In the genomic region with DNA sequence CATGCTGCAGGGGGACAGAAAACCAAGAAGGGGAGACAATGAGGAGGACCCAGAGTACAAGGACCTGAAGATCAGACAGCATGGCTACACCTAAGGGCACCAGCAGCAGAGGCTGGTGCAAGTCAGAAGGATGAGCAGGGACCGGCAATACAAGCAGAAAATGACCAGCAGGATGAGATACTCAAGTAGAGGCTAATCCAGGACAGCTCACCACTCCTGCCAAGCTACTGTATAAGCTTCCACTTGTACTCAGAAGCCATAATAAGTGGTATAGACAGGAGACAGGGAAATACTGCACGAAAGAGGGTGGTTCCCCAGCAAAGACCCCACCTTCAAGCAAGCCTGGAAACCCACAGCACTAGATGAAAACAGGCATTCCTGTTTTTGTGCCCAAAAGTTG, we compare ENCODE assay signal across 22 cellular contexts.
"Had no signal": no experiment of that assay in that cellular context is flagged by ENCODE, and none has a peak within 500 bp of the region (broad histone marks: within the 10 kb centered on the region; RNA-seq: fewer than 3 reads in every experiment).

No MANE protein-coding gene starts in this region.

- H3K36me3 ChIP-seq: esophagus muscularis mucosa, left ventricle myocardium inferior, lower lobe of right lung, prostate gland, right lobe of liver, stomach, thoracic aorta had no signal

- DNase-seq: effector memory CD8-positive, alpha-beta T cell; kidney; left cardiac atrium; left ventricle myocardium inferior; lower lobe of right lung; midbrain; retina; right lobe of liver; stimulated activated CD4-positive, alpha-beta T cell treated with anti-CD3 and anti-CD28 coated beads, Interleukin-4, amount 100 ng/mL, for 1 hour; stimulated activated CD8-positive, alpha-beta memory T cell treated with anti-CD3 and anti-CD28 coated beads, Interleukin-4, amount 100 ng/mL, for 48 hours; stomach; substantia nigra; trophoblast cell had no signal

- H2AFZ ChIP-seq: parathyroid adenoma had no signal

- H3K27ac ChIP-seq: epithelial cell of prostate, esophagus muscularis mucosa, left ventricle myocardium inferior, lower lobe of right lung, parathyroid adenoma, prostate gland, right lobe of liver, stomach, thoracic aorta had no signal

- H3K27me3 Mint-ChIP-seq: dendritic cell treated with granulocyte-macrophage colony-stimulating factor and Interleukin-4, amounts not matched to agents 40 ng/mL and 50 ng/mL, for 4 days had no signal

- H3K27ac Mint-ChIP-seq: dendritic cell treated with granulocyte-macrophage colony-stimulating factor and Interleukin-4, amounts not matched to agents 40 ng/mL and 50 ng/mL, for 4 days; effector memory CD8-positive, alpha-beta T cell; memory B cell; natural killer cell treated with Interleukin-12 subunit alpha and Interleukin-12 subunit beta and Interleukin-15 and Interleukin-18, amount 100 ng/mL, for 72 hours; stimulated activated effector memory CD8-positive, alpha-beta T cell treated with anti-CD3 and anti-CD28 coated beads, Interleukin-12 subunit alpha, Interleukin-12 subunit beta, amount 100 ng/mL, for 72 hours had no signal

- H3K4me1 ChIP-seq: esophagus muscularis mucosa, left ventricle myocardium inferior, lower lobe of right lung, parathyroid adenoma, prostate gland, right lobe of liver had no signal

- H3K9me3 Mint-ChIP-seq: dendritic cell treated with granulocyte-macrophage colony-stimulating factor and Interleukin-4, amounts not matched to agents 40 ng/mL and 50 ng/mL, for 4 days; memory B cell; natural killer cell treated with Interleukin-12 subunit alpha and Interleukin-12 subunit beta and Interleukin-15 and Interleukin-18, amount 100 ng/mL, for 72 hours had no signal

- H3K9ac ChIP-seq: parathyroid adenoma had no signal

- H3K79me2 ChIP-seq: parathyroid adenoma had no signal

- H3K36me3 Mint-ChIP-seq: memory B cell; natural killer cell treated with Interleukin-12 subunit alpha and Interleukin-12 subunit beta and Interleukin-15 and Interleukin-18, amount 100 ng/mL, for 72 hours; stimulated activated effector memory CD8-positive, alpha-beta T cell treated with anti-CD3 and anti-CD28 coated beads, Interleukin-12 subunit alpha, Interleukin-12 subunit beta, amount 100 ng/mL, for 72 hours had no signal

- H3K27me3 ChIP-seq: esophagus muscularis mucosa, right lobe of liver, stomach had no signal

- H3K4me3 ChIP-seq: esophagus muscularis mucosa, left ventricle myocardium inferior, lower lobe of right lung, prostate gland, right lobe of liver, stomach, thoracic aorta had no signal

- ATAC-seq: effector memory CD8-positive, alpha-beta T cell; left cardiac atrium; lower lobe of right lung; right lobe of liver; stimulated activated effector memory CD8-positive, alpha-beta T cell treated with anti-CD3 and anti-CD28 coated beads, Interleukin-12 subunit alpha, Interleukin-12 subunit beta, amount 100 ng/mL, for 72 hours had no signal

- H3K4me3 Mint-ChIP-seq: dendritic cell treated with granulocyte-macrophage colony-stimulating factor and Interleukin-4, amounts not matched to agents 40 ng/mL and 50 ng/mL, for 4 days; effector memory CD8-positive, alpha-beta T cell; memory B cell; natural killer cell treated with Interleukin-12 subunit alpha and Interleukin-12 subunit beta and Interleukin-15 and Interleukin-18, amount 100 ng/mL, for 72 hours; stimulated activated effector memory CD8-positive, alpha-beta T cell treated with anti-CD3 and anti-CD28 coated beads, Interleukin-12 subunit alpha, Interleukin-12 subunit beta, amount 100 ng/mL, for 72 hours had no signal

- H3K9me3 ChIP-seq: esophagus muscularis mucosa, left ventricle myocardium inferior, lower lobe of right lung, prostate gland, right lobe of liver, stomach, thoracic aorta had no signal

- H3K4me1 Mint-ChIP-seq: stimulated activated effector memory CD8-positive, alpha-beta T cell treated with anti-CD3 and anti-CD28 coated beads, Interleukin-12 subunit alpha, Interleukin-12 subunit beta, amount 100 ng/mL, for 72 hours had no signal
